ENCODE assay signal across 14 cellular contexts in genomic region chr16:57889960-57890751, GRCh38.
DNase-seq lines count a peak whose midpoint lies in the region; ATAC-seq and TF ChIP-seq lines count a peak whose summit lies in the region.
"Had no signal": no experiment of that assay in that cellular context is flagged by ENCODE, and none has a peak within 500 bp of the region (broad histone marks: within the 10 kb centered on the region; RNA-seq: fewer than 3 reads in every experiment).

No MANE protein-coding gene starts in this region.

- H3K23ac ChIP-seq in IMR-90 (ENCODE audit: low read depth, low read length), result peak overlapping the region; percentile 69; the same call in 1 of the 2 replicates

- H3K27ac Mint-ChIP-seq in dendritic cell treated with granulocyte-macrophage colony-stimulating factor and Interleukin-4, amounts not matched to agents 40 ng/mL and 50 ng/mL, for 4 days, result peak overlapping the region; percentile 92

- no peaks in the 10 kb centered on the region for H3K79me1 ChIP-seq in IMR-90 (ENCODE audit: low read depth in 1 of 2, low read length in 2 of 2)

- no peak overlapping the region for H2AK9ac ChIP-seq in IMR-90 (replicated peaks; ENCODE audit: low read depth, low read length, poor library complexity)

- H3K9me1 ChIP-seq in IMR-90 (ENCODE audit: insufficient read depth, low read length), result peaks cover 16% of the 10 kb centered on the region

- POLR2A ChIA-PET in IMR-90 (lab: Charles Lee; ENCODE audit: unreplicated experiment), result no interaction called here

- no peak overlapping the region; the same call in 1 of the 2 replicates for H3K14ac ChIP-seq in IMR-90 (replicated peaks; ENCODE audit: low read depth, low read length)

- no peak overlapping the region for H3K56ac ChIP-seq in IMR-90 (ENCODE audit: extremely low read depth, insufficient read depth, low read length)

- H4K91ac ChIP-seq in IMR-90 (ENCODE audit: insufficient read depth, low read depth, low read length), result peak overlapping the region; percentile 59; the same call in 1 of the 2 replicates

- H2AK5ac ChIP-seq in IMR-90 (ENCODE audit: low read depth, low read length), result peak overlapping the region; percentile 44

- no peak overlapping the region; the same call in 1 of the 2 replicates for H2BK20ac ChIP-seq in IMR-90 (ENCODE audit: low read depth, low read length)

- H2BK5ac ChIP-seq in IMR-90 (ENCODE audit: low read depth, low read length, poor library complexity, severe bottlenecking), result no peak overlapping the region

- TF ChIP-seq CTCF in IMR-90 (conservative IDR thresholded peaks at IDR 0.05; ENCODE audit: low read depth, low read length) (no peak), upper lobe of right lung (IDR thresholded peaks at IDR 0.05) (no peak)

- H3K4me1 ChIP-seq in IMR-90 (ENCODE audit: control insufficient read depth, insufficient read depth, low read length) (peaks cover 10% of the 10 kb centered on the region), upper lobe of right lung (peaks cover 53% of the 10 kb centered on the region)

- H3K4ac ChIP-seq in IMR-90 (ENCODE audit: low read depth, low read length), result peak overlapping the region; percentile 57

- no peaks in the 10 kb centered on the region for H4K20me1 ChIP-seq in IMR-90 (ENCODE audit: insufficient read depth, low read length)

- H2AFZ ChIP-seq in IMR-90 (replicated peaks; ENCODE audit: low read length, poor library complexity), result peak overlapping the region; percentile 44

- H3K4me3 Mint-ChIP-seq in dendritic cell treated with granulocyte-macrophage colony-stimulating factor and Interleukin-4, amounts not matched to agents 40 ng/mL and 50 ng/mL, for 4 days, result peak overlapping the region; percentile 13

- no peak overlapping the region for H3K27ac ChIP-seq in IMR-90 (ENCODE audit: insufficient read depth, low read length)
- peak overlapping the region; percentile 1 for H3K27ac ChIP-seq in upper lobe of right lung

- H2BK15ac ChIP-seq in IMR-90 (ENCODE audit: low read depth, low read length), result no peak overlapping the region; the same call in 2 of the 3 replicates

- H2BK120ac ChIP-seq in IMR-90 (ENCODE audit: low read depth, low read length), result 0 out of 2 replicates have a peak overlapping the region, but pooled peaks have one; percentile 12

- H3K36me3 ChIP-seq in IMR-90 (ENCODE audit: control insufficient read depth, insufficient read depth, low read length), result no peaks in the 10 kb centered on the region
- no peaks in the 10 kb centered on the region for H3K36me3 ChIP-seq in upper lobe of right lung

- H3K9me3 Mint-ChIP-seq in dendritic cell treated with granulocyte-macrophage colony-stimulating factor and Interleukin-4, amounts not matched to agents 40 ng/mL and 50 ng/mL, for 4 days, result no peaks in the 10 kb centered on the region

- H3K18ac ChIP-seq in IMR-90 (ENCODE audit: low read depth, low read length), result no peak overlapping the region

- H3K4me2 ChIP-seq in IMR-90 (ENCODE audit: low read depth, low read length), result no peak overlapping the region

- intact Hi-C loops in IMR-90 (cut with micrococcal nuclease), result loop anchor here (5.0 kb wide), 1 partner anchor 88 kb away; the partner anchor contains the start of gene KIFC3
- intact Hi-C loops in dendritic cell treated with granulocyte-macrophage colony-stimulating factor and Interleukin-4, amounts not matched to agents 40 ng/mL and 50 ng/mL, for 4 days (cut with micrococcal nuclease), result loop anchor here (5.0 to 10.0 kb wide), 3 partner anchors 88 to 235 kb away; partner anchors contain the start of genes CFAP20, KATNB1 and KIFC3
- intact Hi-C loops in upper lobe of right lung (cut with DNase I), result no loop called here

- no peaks in the 10 kb centered on the region for H3K9me3 ChIP-seq in IMR-90 (ENCODE audit: control insufficient read depth, insufficient read depth, low read length)
- H3K9me3 ChIP-seq in upper lobe of right lung, result no peaks in the 10 kb centered on the region

- H3K4me3 ChIP-seq in IMR-90 (ENCODE audit: insufficient read depth, low read depth, low read length) (no peak overlapping the region), upper lobe of right lung (no peak overlapping the region)
- H3K4me3 ChIP-seq: GM12878 had no signal

- TF ChIP-seq RAD21 in IMR-90 (IDR thresholded peaks at IDR 0.05; ENCODE audit: low read length), result no peak

- 64% methylated on average over 2 of the region's 9 CpGs; no CpG with 5 or more reads in 1 of the 2 experiments for WGBS in IMR-90 (ENCODE audit: extremely low coverage in 2 of 2, insufficient read length in 1 of 2), 2 experiments

- no TSS peak for BruUV-seq in IMR-90 (replicated peaks; lab: Mats Ljungman, UMichigan)

- peak overlapping the region; percentile 42 to 57; a peak in 3 of 4 replicates for H4K8ac ChIP-seq in IMR-90 (ENCODE audit: low read depth in 2 of 2, low read length in 2 of 2)

- peak; percentile 28 for DNase-seq in IMR-90
- peak; percentile 29 for DNase-seq in left kidney (ENCODE audit: low read depth, low spot score)
- DNase-seq in upper lobe of right lung, result no peak
- DNase-seq in amniotic stem cell (lab: John Stamatoyannopoulos, UW), result no peak
- no peak for DNase-seq in LoVo (ENCODE audit: low spot score)
- DNase-seq: activated CD8-positive, alpha-beta memory T cell treated with anti-CD3 and anti-CD28 coated beads, Interleukin-2, amount 50 U/mL, for 4 hours; amygdala; NCI-H1417 treated with DMSO at 0.1 percent for 48 hours; NCI-H524 treated with DMSO at 0.1 percent for 48 hours; retina; SIG-M5 had no signal

- dilution Hi-C loops in IMR-90 (cut with HindIII; ENCODE audit: low sequenced_read_pairs, unreplicated experiment), result no loop called here

- H3K27me3 ChIP-seq in IMR-90 (ENCODE audit: control insufficient read depth, insufficient read depth, low read length) (peaks cover 20% of the 10 kb centered on the region), upper lobe of right lung (peaks cover under 1% of the 10 kb centered on the region)

- no peak overlapping the region for H4K5ac ChIP-seq in IMR-90 (ENCODE audit: low read depth, low read length)

- peaks cover 5% of the 10 kb centered on the region for H3K27me3 Mint-ChIP-seq in dendritic cell treated with granulocyte-macrophage colony-stimulating factor and Interleukin-4, amounts not matched to agents 40 ng/mL and 50 ng/mL, for 4 days

- H3K36me3 Mint-ChIP-seq in dendritic cell treated with granulocyte-macrophage colony-stimulating factor and Interleukin-4, amounts not matched to agents 40 ng/mL and 50 ng/mL, for 4 days (ENCODE audit: low read depth), result peaks cover 9% of the 10 kb centered on the region

- no peak for TF ChIP-seq POLR2A in IMR-90 (IDR thresholded peaks at IDR 0.05; ENCODE audit: low read depth, low read length)

- in situ Hi-C loops in IMR-90 (cut with MboI; ENCODE audit: low sequenced_read_pairs), result no loop called here

- peak; percentile 19 for ATAC-seq in IMR-90 (ENCODE audit: low read depth)
- no peak for ATAC-seq in upper lobe of right lung
- ATAC-seq in GM19455 (IDR thresholded peaks at IDR 0.05; ENCODE audit: unreplicated experiment), result no peak
- ATAC-seq: GM12878 had no signal

- CTCF ChIA-PET in IMR-90 (lab: Yijun Ruan, JAX), result interaction anchor here (0.7 to 1.5 kb wide), 3 partner anchors 16 to 238 kb away, joined by 3 read pairs; no protein-coding TSS in a partner anchor

- peaks cover 82% of the 10 kb centered on the region for H3K4me1 Mint-ChIP-seq in dendritic cell treated with granulocyte-macrophage colony-stimulating factor and Interleukin-4, amounts not matched to agents 40 ng/mL and 50 ng/mL, for 4 days (ENCODE audit: low read depth)

- no peak overlapping the region for H3K9ac ChIP-seq in IMR-90 (ENCODE audit: low read depth, low read length)

TF ChIP-seq in IMR-90, 13 proteins besides CTCF, POLR2A, EP300 and RAD21:
- peak; percentile 87 for TF ChIP-seq CEBPB (IDR thresholded peaks at IDR 0.05; ENCODE audit: low read depth, low read length)
- TF ChIP-seq RCOR1 (IDR thresholded peaks at IDR 0.05; ENCODE audit: insufficient replicate concordance, low read length), result no peak
TF ChIP-seq in IMR-90: peak in this region for 1.

Comparison
In these comparisons a context has a peak if more than half of its experiments do, and no peak if none do; other contexts are left out.
1. DNase-seq: peak in IMR-90 (single experiment) and left kidney (single experiment); none in upper lobe of right lung (single experiment), amniotic stem cell (single experiment) and LoVo (single experiment).